In the genomic region with DNA sequence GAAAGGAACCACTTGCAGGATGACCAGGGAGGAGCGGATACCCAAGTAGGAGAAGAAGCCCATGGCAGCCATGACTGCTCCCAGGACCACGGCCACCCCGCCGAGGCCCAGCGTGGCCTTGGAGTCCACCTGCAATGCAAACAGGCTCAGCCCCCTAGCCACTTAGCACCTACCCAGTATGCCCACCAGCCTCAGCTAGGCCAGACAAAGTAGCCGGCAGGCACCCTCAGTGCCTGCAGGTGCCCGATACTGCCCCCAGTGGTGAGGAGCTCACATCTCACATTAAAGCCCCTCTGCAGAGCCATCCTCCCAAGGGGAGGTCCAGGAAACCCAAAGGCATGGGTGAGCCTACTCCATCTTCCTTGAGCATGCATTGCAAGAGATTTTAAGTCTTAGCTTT, we compare ENCODE assay signal across 8 cellular contexts. TPM values are rescaled to one million over a fixed set of nuclear protein-coding genes. Genes with fewer than 3 reads are reported as not detected.
A peak's percentile ranks its signal among the peaks of the same experiment; 100 is the strongest.
DNase-seq lines count a peak whose midpoint lies in the region; ATAC-seq, FAIRE-seq and TF ChIP-seq lines count a peak whose summit lies in the region.

No MANE protein-coding gene starts in this region.

- RAD21 ChIA-PET in GM12878 (lab: Charles Lee; ENCODE audit: unreplicated experiment), result interaction anchor here (1.0 kb wide), 1 partner anchor 287 kb away, joined by 3 read pairs; no protein-coding TSS in a partner anchor

- peak; percentile 99 for TF ChIP-seq CTCF in 22Rv1 (IDR thresholded peaks at IDR 0.05)
- peak; percentile 93 for TF ChIP-seq CTCF in GM12864 (IDR thresholded peaks at IDR 0.05; ENCODE audit: low read depth, low read length, missing control alignments)
- peak; percentile 63 for TF ChIP-seq CTCF in LNCAP (IDR thresholded peaks at IDR 0.05)
- peak; percentile 61 to 89 (median 78) for TF ChIP-seq CTCF in GM12878 (IDR thresholded peaks at IDR 0.05 in 2 of 3, conservative IDR thresholded peaks at IDR 0.05 in 1 of 3; ENCODE audit: control insufficient read depth in 2 of 3, extremely low read depth in 1 of 3, insufficient read depth in 1 of 3, low read depth in 3 of 3, low read length in 3 of 3)
- TF ChIP-seq CTCF in lower lobe of right lung (IDR thresholded peaks at IDR 0.05), result peak; percentile 42
- peak in 4 of 6 experiments; percentile 22 to 55 (median 37) for TF ChIP-seq CTCF in upper lobe of left lung (IDR thresholded peaks at IDR 0.05)
- TF ChIP-seq CTCF in ovary (IDR thresholded peaks at IDR 0.05), result no peak

- H3K4me2 ChIP-seq in GM12878 (ENCODE audit: control insufficient read depth, insufficient read depth), result no peak overlapping the region

- no TSS peak for BruUV-seq in GM12878 (replicated peaks; lab: Mats Ljungman, UMichigan)

- H3K9me3 ChIP-seq in T-helper 17 cell (ENCODE audit: control insufficient read depth, low read length, poor library complexity, severe bottlenecking) (no peaks in the 10 kb centered on the region), GM12878 (replicated peaks; ENCODE audit: control insufficient read depth, insufficient read depth, low read length) (no peaks in the 10 kb centered on the region), lower lobe of right lung (no peaks in the 10 kb centered on the region), upper lobe of left lung (no peaks in the 10 kb centered on the region), ovary (no peaks in the 10 kb centered on the region)

- CTCF ChIA-PET in GM12878 (lab: Yijun Ruan, JAX), result interaction anchor here (0.6 to 4.5 kb wide), 27 partner anchors 9 to 592 kb away, joined by 3 to 28 read pairs (median 4); no protein-coding TSS in a partner anchor

- H3K4me3 ChIP-seq in GM12864 (ENCODE audit: low read depth, low read length) (no peak overlapping the region), GM12878 (no peak overlapping the region), lower lobe of right lung (no peak overlapping the region), upper lobe of left lung (no peak overlapping the region), ovary (no peak overlapping the region)

- no peak overlapping the region for H3K9ac ChIP-seq in GM12878 (ENCODE audit: control insufficient read depth, insufficient read depth, low read length)

- H3K27ac Mint-ChIP-seq in T-helper 17 cell, result no peak overlapping the region

- no peaks in the 10 kb centered on the region for H4K20me1 ChIP-seq in GM12878 (ENCODE audit: control insufficient read depth, insufficient read depth)

- H2AFZ ChIP-seq in GM12878 (ENCODE audit: control insufficient read depth, low read depth, low read length), result no peak overlapping the region

- peak; percentile 5 for DNase-seq in GM12864 (ENCODE audit: low read depth)
- DNase-seq in T-helper 17 cell, result peak; percentile 19 to 24 (median 23)
- no peak for DNase-seq in GM12878 (ENCODE audit: low read depth, low spot score)
- DNase-seq in lower lobe of right lung, result no peak
- DNase-seq in upper lobe of left lung, result peak in 1 of 2 donors; percentile 63
- no peak for DNase-seq in ovary

- TF ChIP-seq EP300 in GM12878 (IDR thresholded peaks at IDR 0.05; ENCODE audit: borderline replicate concordance in 1 of 2, control insufficient read depth in 1 of 2, low read depth in 2 of 2, low read length in 2 of 2), result no peak
- TF ChIP-seq EP300 in upper lobe of left lung (IDR thresholded peaks at IDR 0.05), result no peak
- TF ChIP-seq EP300 in ovary (IDR thresholded peaks at IDR 0.05), result no peak

- H3K36me3 Mint-ChIP-seq in T-helper 17 cell (ENCODE audit: low read depth), result peaks cover 3% of the 10 kb centered on the region

- intact Hi-C loops in GM12878 (cut with micrococcal nuclease; ENCODE audit: unreplicated experiment), result no loop called here
- intact Hi-C loops in lower lobe of right lung (cut with DNase I), result no loop called here
- intact Hi-C loops in ovary (cut with DNase I), result no loop called here

- H3K4me3 Mint-ChIP-seq in T-helper 17 cell, result no peak overlapping the region

- peak; percentile 43 for TF ChIP-seq RAD21 in GM12878 (IDR thresholded peaks at IDR 0.05; ENCODE audit: insufficient read depth, low read depth, low read length)

- peak; percentile 73 for ATAC-seq in T-helper 17 cell
- ATAC-seq in GM12878, result peak; percentile 94
- peak; percentile 54 to 56 for ATAC-seq in lower lobe of right lung
- ATAC-seq in upper lobe of left lung (ENCODE audit: low FRiP score in 2 of 2), result peak in 1 of 2 donors; percentile 54

- peaks cover 8% of the 10 kb centered on the region for H3K4me1 Mint-ChIP-seq in T-helper 17 cell

- in situ Hi-C loops in GM12878 (cut with MboI), result no loop called here

- H3K36me3 ChIP-seq in GM12878 (ENCODE audit: control insufficient read depth in 2 of 2, insufficient read depth in 2 of 2, low read length in 1 of 2) (no peaks in the 10 kb centered on the region), lower lobe of right lung (no peaks in the 10 kb centered on the region), upper lobe of left lung (no peaks in the 10 kb centered on the region), ovary (no peaks in the 10 kb centered on the region)

- H3K27me3 ChIP-seq in GM12878 (replicated peaks in 1 of 2; ENCODE audit: control insufficient read depth in 2 of 2, insufficient read depth in 2 of 2, low read length in 1 of 2) (no peaks in the 10 kb centered on the region), lower lobe of right lung (ENCODE audit: low read depth) (no peaks in the 10 kb centered on the region), upper lobe of left lung (no peaks in the 10 kb centered on the region), ovary (no peaks in the 10 kb centered on the region)

- no peaks in the 10 kb centered on the region for H3K79me2 ChIP-seq in GM12878 (ENCODE audit: control insufficient read depth, insufficient read depth, low read length)

- WGBS in GM12878 (ENCODE audit: insufficient coverage, insufficient replicate concordance, low lambda C conversion rate, missing lambda C conversion rate), result 31% methylated on average over 7 of the region's 7 CpGs
- 64 to 80% methylated on average over 3 to 7 of the region's 7 CpGs for WGBS in upper lobe of left lung, 2 donors
- 46 to 55% (median 48%) methylated on average over 3 to 7 of the region's 7 CpGs for WGBS in ovary, 3 donors

- no peak overlapping the region for H3K27ac ChIP-seq in 22Rv1
- H3K27ac ChIP-seq in GM12878 (ENCODE audit: control insufficient read depth, insufficient read depth), result no peak overlapping the region
- H3K27ac ChIP-seq in lower lobe of right lung, result no peak overlapping the region
- no peak overlapping the region for H3K27ac ChIP-seq in upper lobe of left lung
- H3K27ac ChIP-seq in ovary, result no peak overlapping the region

- H3K27me3 Mint-ChIP-seq in T-helper 17 cell, result no peaks in the 10 kb centered on the region

- H3K4me1 ChIP-seq in GM12878 (ENCODE audit: control insufficient read depth, insufficient read depth, low read length) (no peaks in the 10 kb centered on the region), lower lobe of right lung (no peaks in the 10 kb centered on the region), upper lobe of left lung (no peaks in the 10 kb centered on the region), ovary (ENCODE audit: insufficient read depth) (no peaks in the 10 kb centered on the region)

- TF ChIP-seq POLR2A in GM12878 (IDR thresholded peaks at IDR 0.05; ENCODE audit: low read depth, low read length), result no peak
- no peak for TF ChIP-seq POLR2A in upper lobe of left lung (IDR thresholded peaks at IDR 0.05)
- no peak for TF ChIP-seq POLR2A in ovary (IDR thresholded peaks at IDR 0.05)

- FAIRE-seq in GM12878 (lab: Jason Lieb, UNC), result no peak

- POLR2A ChIA-PET in GM12878 (lab: Charles Lee), result no interaction called here

- SMC1A ChIA-PET in GM12878 (lab: Charles Lee; ENCODE audit: uncharacterized antibody, unreplicated experiment), result interaction anchor here (1.0 to 1.5 kb wide), 3 partner anchors 31 to 323 kb away, joined by 3 to 4 read pairs (median 3); no protein-coding TSS in a partner anchor

RNA-seq across cellular contexts. Expression of a gene that starts 6.6 kb away (rescaled TPM):
- total RNA-seq in T-helper 17 cell (under 1 TPM in 1 of 2 donors, not detected in 1; 0.08 TPM), GM12878 (2014; rRNA removed) (0.11 TPM in 1 of 2 replicates, not detected in the other), GM12878 (2014; rRNA removed; fragmentation: Illumina TruSeq; extraction: Trizol) (not detected in 2 replicates), GM12878 (2021) (0.08 TPM in 1 of 2 replicates, not detected in the other), lower lobe of right lung (0.21 TPM), upper lobe of left lung (under 1 TPM in 3 of 6 donors, not detected in 3; 0.06 to 0.55 (median 0.30) TPM), ovary (under 1 TPM; 0.05 to 0.28 (median 0.24) TPM)
- 0.15 TPM in 1 of 2 replicates, not detected in the other for total RNA-seq in GM12878 (2013; cell fraction: nucleolus; rRNA removed)
- polyA plus RNA-seq in GM12878 (2011; ENCODE audit: low read depth), result not detected
- polyA plus RNA-seq in GM12878 (2011; rRNA removed) (0.37 and 0.90 TPM in 2 replicates), GM12878 (2014; fragmentation: Illumina TruSeq; extraction: Trizol) (0.01 TPM in 1 of 2 replicates, not detected in the other), GM12878 (2014; fragmentation: Nextera tagmentation; extraction: Ambion mirVana) (not detected), GM12878 (2014; rRNA removed) (0.03 TPM in 1 of 2 replicates, not detected in the other), GM12878 (2016; fragmentation: Nextera tagmentation; extraction: Ambion mirVana) (not detected), ovary (under 1 TPM; 0.18 to 0.22 TPM)
- 0.87 and 1.0 TPM in 2 replicates for polyA plus RNA-seq in GM12878 (2011; cell fraction: cytosol; rRNA removed)
- 4.4 and 6.9 TPM in 2 replicates for polyA plus RNA-seq in GM12878 (2011; cell fraction: nucleus; rRNA removed)
- polyA plus RNA-seq in GM12878 (2012), result 0.01 and 0.03 TPM in 2 replicates
- 0.66 and 1.6 TPM in 2 replicates for polyA minus RNA-seq in GM12878 (2011; rRNA and poly(A)+ RNA removed)
- 0.40 and 0.62 TPM in 2 replicates for polyA minus RNA-seq in GM12878 (2011; cell fraction: cytosol; rRNA and poly(A)+ RNA removed)
- 1.6 and 2.1 TPM in 2 replicates for polyA minus RNA-seq in GM12878 (2011; cell fraction: nucleus; rRNA and poly(A)+ RNA removed)

RNA-seq across cellular contexts. Expression of a gene that starts 39.2 kb away (rescaled TPM):
- total RNA-seq in T-helper 17 cell, result 100 to 1,000 TPM in 1 of 2 donors, 10 to 100 TPM in 1; 95.7 to 101 TPM
- 56.8 and 76.3 TPM in 2 replicates for total RNA-seq in GM12878 (2013; cell fraction: nucleolus; rRNA removed)
- 93.2 and 97.4 TPM in 2 replicates for total RNA-seq in GM12878 (2014; rRNA removed)
- total RNA-seq in GM12878 (2014; rRNA removed; fragmentation: Illumina TruSeq; extraction: Trizol), result 51.5 and 52.1 TPM in 2 replicates
- total RNA-seq in GM12878 (2021), result 86.3 and 92.4 TPM in 2 replicates
- 40.2 TPM for polyA plus RNA-seq in GM12878 (2011; ENCODE audit: low read depth)
- polyA plus RNA-seq in GM12878 (2011; rRNA removed), result 56.0 and 82.9 TPM in 2 replicates
- 85.7 and 112 TPM in 2 replicates for polyA plus RNA-seq in GM12878 (2011; cell fraction: cytosol; rRNA removed)
- 182 and 194 TPM in 2 replicates for polyA plus RNA-seq in GM12878 (2011; cell fraction: nucleus; rRNA removed)
- 57.3 and 65.1 TPM in 2 replicates for polyA plus RNA-seq in GM12878 (2012)
- 39.1 and 78.1 TPM in 2 replicates for polyA plus RNA-seq in GM12878 (2014; fragmentation: Illumina TruSeq; extraction: Trizol)
- 10 to 100 TPM; 19.8 to 48.3 TPM for polyA plus RNA-seq in GM12878 (2014; fragmentation: Nextera tagmentation; extraction: Ambion mirVana)
- polyA plus RNA-seq in GM12878 (2014; rRNA removed), result 79.6 and 93.8 TPM in 2 replicates
- polyA plus RNA-seq in GM12878 (2016; fragmentation: Nextera tagmentation; extraction: Ambion mirVana), result 100 to 1,000 TPM; 127 to 136 TPM
- 75.0 and 100 TPM in 2 replicates for polyA minus RNA-seq in GM12878 (2011; rRNA and poly(A)+ RNA removed)
- 26.6 and 29.3 TPM in 2 replicates for polyA minus RNA-seq in GM12878 (2011; cell fraction: cytosol; rRNA and poly(A)+ RNA removed)
- 51.5 and 87.5 TPM in 2 replicates for polyA minus RNA-seq in GM12878 (2011; cell fraction: nucleus; rRNA and poly(A)+ RNA removed)
- 45.8 TPM for total RNA-seq in lower lobe of right lung
- 100 to 1,000 TPM in 1 of 6 donors, 10 to 100 TPM in 5; 37.6 to 105 (median 57.0) TPM for total RNA-seq in upper lobe of left lung
- 10 to 100 TPM; 33.6 to 78.4 (median 53.4) TPM for total RNA-seq in ovary
- polyA plus RNA-seq in ovary, result 10 to 100 TPM; 39.2 to 43.4 TPM

RNA-seq across cellular contexts. Expression of a gene that starts 44.0 kb away (rescaled TPM):
- total RNA-seq in T-helper 17 cell, result 10 to 100 TPM; 61.4 to 69.2 TPM
- total RNA-seq in GM12878 (2013; cell fraction: nucleolus; rRNA removed), result 53.2 and 61.8 TPM in 2 replicates
- 41.1 and 53.0 TPM in 2 replicates for total RNA-seq in GM12878 (2014; rRNA removed)
- total RNA-seq in GM12878 (2014; rRNA removed; fragmentation: Illumina TruSeq; extraction: Trizol), result 29.1 and 35.4 TPM in 2 replicates
- 89.8 and 92.3 TPM in 2 replicates for total RNA-seq in GM12878 (2021)
- polyA plus RNA-seq in GM12878 (2011; ENCODE audit: low read depth), result 18.3 TPM
- 46.6 and 54.4 TPM in 2 replicates for polyA plus RNA-seq in GM12878 (2011; rRNA removed)
- polyA plus RNA-seq in GM12878 (2011; cell fraction: cytosol; rRNA removed), result 68.6 and 84.4 TPM in 2 replicates
- 88.9 and 94.6 TPM in 2 replicates for polyA plus RNA-seq in GM12878 (2011; cell fraction: nucleus; rRNA removed)
- 33.3 and 42.2 TPM in 2 replicates for polyA plus RNA-seq in GM12878 (2012)
- 42.9 and 49.8 TPM in 2 replicates for polyA plus RNA-seq in GM12878 (2014; fragmentation: Illumina TruSeq; extraction: Trizol)
- polyA plus RNA-seq in GM12878 (2014; fragmentation: Nextera tagmentation; extraction: Ambion mirVana), result 10 to 100 TPM; 25.0 to 30.7 TPM
- polyA plus RNA-seq in GM12878 (2014; rRNA removed), result 43.1 and 47.0 TPM in 2 replicates
- polyA plus RNA-seq in GM12878 (2016; fragmentation: Nextera tagmentation; extraction: Ambion mirVana), result 10 to 100 TPM; 75.2 to 77.4 TPM
- 105 and 108 TPM in 2 replicates for polyA minus RNA-seq in GM12878 (2011; rRNA and poly(A)+ RNA removed)
- 25.3 and 27.0 TPM in 2 replicates for polyA minus RNA-seq in GM12878 (2011; cell fraction: cytosol; rRNA and poly(A)+ RNA removed)
- polyA minus RNA-seq in GM12878 (2011; cell fraction: nucleus; rRNA and poly(A)+ RNA removed), result 26.2 and 44.8 TPM in 2 replicates
- total RNA-seq in lower lobe of right lung, result 87.6 TPM
- total RNA-seq in upper lobe of left lung, result 100 to 1,000 TPM in 1 of 6 donors, 10 to 100 TPM in 5; 48.5 to 104 (median 56.3) TPM
- 100 to 1,000 TPM in 5 of 7 donors, 10 to 100 TPM in 2; 32.1 to 117 (median 102) TPM for total RNA-seq in ovary
- polyA plus RNA-seq in ovary, result 100 to 1,000 TPM in 1 of 2 donors, 10 to 100 TPM in 1; 35.4 to 111 TPM

RNA-seq across cellular contexts. Expression of a gene that starts 47.5 kb away (rescaled TPM):
- total RNA-seq in T-helper 17 cell, result 100 to 1,000 TPM in 1 of 2 donors, 10 to 100 TPM in 1; 99.2 to 112 TPM
- 141 and 178 TPM in 2 replicates for total RNA-seq in GM12878 (2013; cell fraction: nucleolus; rRNA removed)
- 71.3 and 75.3 TPM in 2 replicates for total RNA-seq in GM12878 (2014; rRNA removed)
- total RNA-seq in GM12878 (2014; rRNA removed; fragmentation: Illumina TruSeq; extraction: Trizol), result 39.1 and 41.4 TPM in 2 replicates
- total RNA-seq in GM12878 (2021), result 41.6 and 48.1 TPM in 2 replicates
- 49.3 TPM for polyA plus RNA-seq in GM12878 (2011; ENCODE audit: low read depth)
- 67.1 and 69.8 TPM in 2 replicates for polyA plus RNA-seq in GM12878 (2011; rRNA removed)
- polyA plus RNA-seq in GM12878 (2011; cell fraction: cytosol; rRNA removed), result 82.6 and 87.1 TPM in 2 replicates
- polyA plus RNA-seq in GM12878 (2011; cell fraction: nucleus; rRNA removed), result 70.6 and 72.2 TPM in 2 replicates
- polyA plus RNA-seq in GM12878 (2012), result 51.2 and 51.5 TPM in 2 replicates
- 37.3 and 38.9 TPM in 2 replicates for polyA plus RNA-seq in GM12878 (2014; fragmentation: Illumina TruSeq; extraction: Trizol)
- polyA plus RNA-seq in GM12878 (2014; fragmentation: Nextera tagmentation; extraction: Ambion mirVana), result 10 to 100 TPM; 20.8 to 21.0 TPM
- polyA plus RNA-seq in GM12878 (2014; rRNA removed), result 48.1 and 53.9 TPM in 2 replicates
- polyA plus RNA-seq in GM12878 (2016; fragmentation: Nextera tagmentation; extraction: Ambion mirVana), result 10 to 100 TPM; 55.6 to 57.4 TPM
- 58.4 and 72.4 TPM in 2 replicates for polyA minus RNA-seq in GM12878 (2011; rRNA and poly(A)+ RNA removed)
- 28.4 and 31.1 TPM in 2 replicates for polyA minus RNA-seq in GM12878 (2011; cell fraction: cytosol; rRNA and poly(A)+ RNA removed)
- polyA minus RNA-seq in GM12878 (2011; cell fraction: nucleus; rRNA and poly(A)+ RNA removed), result 33.5 and 53.0 TPM in 2 replicates
- 71.9 TPM for total RNA-seq in lower lobe of right lung
- 100 to 1,000 TPM in 4 of 6 donors, 10 to 100 TPM in 2; 78.8 to 205 (median 126) TPM for total RNA-seq in upper lobe of left lung
- total RNA-seq in ovary, result 100 to 1,000 TPM in 2 of 7 donors, 10 to 100 TPM in 5; 74.9 to 155 (median 95.9) TPM
- 100 to 1,000 TPM in 1 of 2 donors, 10 to 100 TPM in 1; 79.3 to 106 TPM for polyA plus RNA-seq in ovary

Comparison
In these comparisons a context has a peak if more than half of its experiments do, and no peak if none do; other contexts are left out.
1. CTCF ChIP-seq: peak in 22Rv1 (single experiment), GM12864 (single experiment), LNCAP (single experiment), GM12878 (3 of 3), lower lobe of right lung (single experiment) and upper lobe of left lung (4 of 6); none in ovary (0 of 3).
2. DNase-seq: peak in GM12864 (single experiment) and T-helper 17 cell (3 of 3); none in GM12878 (single experiment), lower lobe of right lung (single experiment) and ovary (0 of 5).